ENCODE assay signal across 8 cellular contexts in the genomic region with DNA sequence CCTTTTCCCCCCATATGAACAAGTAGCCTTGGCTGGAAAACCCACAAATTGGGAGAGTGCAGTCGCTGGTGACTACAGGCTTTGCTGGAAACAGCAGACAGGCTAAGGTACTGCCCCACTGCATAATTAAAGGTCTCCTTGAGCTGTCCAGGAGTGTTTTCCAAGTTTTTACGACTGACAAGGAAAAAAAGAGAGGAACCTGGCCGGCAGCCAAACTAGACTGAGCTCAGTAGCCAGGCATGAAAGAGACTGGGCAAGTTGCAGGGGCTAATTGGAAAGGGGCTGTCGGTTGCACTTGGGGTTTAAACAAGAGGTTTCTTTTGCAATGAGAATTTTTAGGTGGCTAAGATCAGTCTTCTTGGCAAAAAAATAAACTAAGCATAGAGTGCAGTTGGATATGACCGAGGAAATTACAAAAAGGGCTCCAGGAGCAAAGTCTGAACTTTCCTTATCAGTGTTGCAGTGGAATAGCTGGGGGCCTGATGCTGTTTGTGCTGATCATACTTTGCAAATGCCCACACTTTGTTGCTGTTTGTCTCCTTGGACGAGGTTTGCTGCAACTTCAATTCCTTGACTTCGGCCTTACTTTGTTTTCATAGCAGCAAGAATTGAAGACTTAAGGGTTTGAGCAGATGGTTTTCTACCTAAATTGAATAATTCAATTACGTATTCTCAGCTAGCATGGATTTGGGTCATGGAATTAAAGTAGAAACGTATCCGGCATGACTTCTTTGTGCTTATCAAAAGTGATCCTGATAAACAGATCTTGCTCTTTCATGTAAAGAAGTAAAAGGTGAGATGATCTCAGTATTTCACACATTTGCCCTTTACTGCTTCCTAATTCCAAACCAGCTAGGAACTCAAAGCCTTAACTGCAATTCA. TPM values are rescaled to one million over a fixed set of nuclear protein-coding genes. Genes with fewer than 3 reads are reported as not detected.
A peak's percentile ranks its signal among the peaks of the same experiment; 100 is the strongest.
DNase-seq lines count a peak whose midpoint lies in the region; ATAC-seq, FAIRE-seq and TF ChIP-seq lines count a peak whose summit lies in the region.

No MANE protein-coding gene starts in this region.

- no peak overlapping the region for H2BK12ac ChIP-seq in H1 (ENCODE audit: low read depth, low read length)

- no peak for TF ChIP-seq EP300 in H1 (IDR thresholded peaks at IDR 0.05; ENCODE audit: borderline replicate concordance in 1 of 2, low read depth in 2 of 2, low read length in 2 of 2)

- H3K9me3 ChIP-seq in H1 (ENCODE audit: insufficient read depth in 2 of 2, low read depth in 1 of 2, low read length in 1 of 2), result no peaks in the 10 kb centered on the region

- WGBS in H1 (ENCODE audit: extremely low coverage in 1 of 2, insufficient coverage in 1 of 2, insufficient read length in 1 of 2, insufficient replicate concordance in 2 of 2, low coverage in 1 of 2, low lambda C conversion rate in 2 of 2, missing lambda C conversion rate in 1 of 2), 2 experiments, result 5% methylated on average over 10 of the region's 10 CpGs; no CpG with 5 or more reads in 1 of the 2 experiments
- WGBS in mesendoderm (ENCODE audit: extremely low coverage, insufficient coverage, low lambda C conversion rate), result no CpG with 5 or more reads among the region's 10 CpGs

- H3K23me2 ChIP-seq in H1 (ENCODE audit: low read depth, low read length), result peaks cover 7% of the 10 kb centered on the region

- H3K18ac ChIP-seq in H1 (ENCODE audit: extremely low read depth, low read length) (peak overlapping the region; percentile 76), mesendoderm (ENCODE audit: low read length) (peak overlapping the region; percentile 99)

- H3K4ac ChIP-seq in H1 (replicated peaks; ENCODE audit: insufficient read length, low read depth, low read length), result no peak overlapping the region
- H3K4ac ChIP-seq in mesendoderm (ENCODE audit: low read depth, low read length), result no peak overlapping the region

- H3K14ac ChIP-seq in H1 (ENCODE audit: insufficient read length), result no peak overlapping the region

- H3K9ac ChIP-seq in H1 (replicated peaks in 1 of 4; ENCODE audit: extremely low read depth in 1 of 4, low read depth in 3 of 4, low read length in 3 of 4) (peak overlapping the region; percentile 71 to 95 (median 88)), mesendoderm (ENCODE audit: low read length) (peak overlapping the region; percentile 80)

- FAIRE-seq in H1 (lab: Jason Lieb, UNC) (peak; percentile 24), urothelium cell line (lab: Jason Lieb, UNC) (no peak)

- H2AK5ac ChIP-seq in H1 (ENCODE audit: low read depth, low read length) (no peak overlapping the region), mesendoderm (ENCODE audit: low read length) (no peak overlapping the region)

- POLR2A ChIA-PET in H1 (lab: Charles Lee; ENCODE audit: partially characterized antibody), result interaction anchor here (0.7 to 4.2 kb wide), 21 partner anchors 8 to 320 kb away, joined by 3 to 62 read pairs (median 8); no protein-coding TSS in a partner anchor

- H3K4me2 ChIP-seq in H1 (ENCODE audit: insufficient read depth in 1 of 2, low read depth in 2 of 2, low read length in 2 of 2), result peak overlapping the region; percentile 61 to 78
- H3K4me2 ChIP-seq in mesendoderm (ENCODE audit: low read length), result peak overlapping the region; percentile 53

- H3K56ac ChIP-seq in H1 (replicated peaks; ENCODE audit: insufficient read length, low read depth, low read length), result peak overlapping the region; percentile 10
- peak overlapping the region; percentile 91 for H3K56ac ChIP-seq in mesendoderm (ENCODE audit: low read length)

- CTCF ChIA-PET in H1 (lab: Charles Lee; ENCODE audit: partially characterized antibody), result interaction anchor here (0.6 to 3.5 kb wide), 10 partner anchors 9 to 794 kb away, joined by 3 to 26 read pairs (median 4); no protein-coding TSS in a partner anchor

- TF ChIP-seq POLR2A in H1 (IDR thresholded peaks at IDR 0.05; ENCODE audit: control extremely low read depth in 1 of 2, low read depth in 2 of 2, low read length in 2 of 2), result peak in 1 of 2 experiments; percentile 55; a peak in 1 of 3 replicates

- H3K4me3 ChIP-seq in H1 (ENCODE audit: extremely low read depth in 1 of 4, insufficient read depth in 2 of 4, low read depth in 3 of 4, low read length in 4 of 4) (peak overlapping the region; percentile 85 to 97 (median 94)), mesendoderm (ENCODE audit: low read length) (peak overlapping the region; percentile 74)

- H4K20me1 ChIP-seq in H1 (replicated peaks in 1 of 2; ENCODE audit: control insufficient read depth in 1 of 2, insufficient read depth in 2 of 2, low read length in 2 of 2), result no peaks in the 10 kb centered on the region

- H3K23ac ChIP-seq in H1 (ENCODE audit: insufficient read length) (no peak overlapping the region), mesendoderm (ENCODE audit: low read length) (no peak overlapping the region)

- H2BK15ac ChIP-seq in H1 (ENCODE audit: low read length) (no peak overlapping the region), mesendoderm (replicated peaks; ENCODE audit: low read depth) (no peak overlapping the region)

- peak overlapping the region; percentile 95 for H3K27ac ChIP-seq in H1 (ENCODE audit: low read depth, low read length)
- H3K27ac ChIP-seq in mesendoderm (ENCODE audit: low read depth, low read length), result peak overlapping the region; percentile 85

- DNase-seq in DMS53 (lab: John Stamatoyannopoulos, UW) (peak; percentile 84), NCI-H69 (lab: John Stamatoyannopoulos, UW) (peak; percentile 93), H1 (ENCODE audit: low read depth in 1 of 2, low spot score in 2 of 2) (no peak), mesendoderm (peak; percentile 78), urothelium cell line (ENCODE audit: low spot score) (peak; percentile 46), NCI-H1694 treated with DMSO at 0.1 percent for 48 hours (lab: John Stamatoyannopoulos, UW) (no peak)

- H2BK20ac ChIP-seq in H1 (ENCODE audit: low read length), result no peak overlapping the region

- TF ChIP-seq CTCF in H1 (IDR thresholded peaks at IDR 0.05; ENCODE audit: control extremely low read depth in 1 of 3, insufficient read depth in 1 of 3, low read depth in 1 of 3, low read length in 3 of 3), result no peak

- peaks cover 0 to 13% (median 0%) of the 10 kb centered on the region in 4 experiments; a peak in 1 of 8 replicates for H3K36me3 ChIP-seq in H1 (ENCODE audit: control insufficient read depth in 2 of 4, insufficient read depth in 4 of 4, low read length in 3 of 4)
- no peaks in the 10 kb centered on the region for H3K36me3 ChIP-seq in mesendoderm (ENCODE audit: control insufficient read depth, insufficient read depth, low read length)

- H2BK120ac ChIP-seq in H1 (replicated peaks; ENCODE audit: low read depth, low read length) (peak overlapping the region; percentile 8), mesendoderm (ENCODE audit: low read depth, low read length) (peak overlapping the region; percentile 92)

- H4K8ac ChIP-seq in H1 (ENCODE audit: extremely low read depth, insufficient read depth, low read length) (no peak overlapping the region), mesendoderm (ENCODE audit: low read depth, low read length) (no peak overlapping the region)

- no peak for TF ChIP-seq RAD21 in H1 (IDR thresholded peaks at IDR 0.05 in 1 of 2, conservative IDR thresholded peaks at IDR 0.05 in 1 of 2; ENCODE audit: low read depth in 2 of 2, low read length in 2 of 2)

- H4K91ac ChIP-seq in H1 (replicated peaks; ENCODE audit: insufficient read length, low read length), result no peak overlapping the region

- H2BK5ac ChIP-seq in H1 (ENCODE audit: low read depth, low read length), result no peak overlapping the region; the same call in 1 of the 2 replicates
- peak overlapping the region; percentile 10 for H2BK5ac ChIP-seq in mesendoderm (ENCODE audit: low read length)

- no peak overlapping the region for H2AFZ ChIP-seq in H1 (ENCODE audit: low read length)

- ATAC-seq in HG02981 (IDR thresholded peaks at IDR 0.05; ENCODE audit: unreplicated experiment) (no peak), HG03175 (IDR thresholded peaks at IDR 0.05; ENCODE audit: unreplicated experiment) (no peak)

- H3K4me1 ChIP-seq in H1 (replicated peaks in 1 of 4; ENCODE audit: control insufficient read depth in 3 of 4, insufficient read depth in 4 of 4, low read length in 3 of 4) (peaks cover 0 to 4% (median 3%) of the 10 kb centered on the region in 4 experiments; a peak in 6 of 7 replicates), mesendoderm (ENCODE audit: control insufficient read depth, low read depth, low read length) (no peaks in the 10 kb centered on the region)

- peak overlapping the region; percentile 62 for H4K5ac ChIP-seq in H1 (ENCODE audit: insufficient read length, low read depth, low read length)
- H4K5ac ChIP-seq in mesendoderm (ENCODE audit: low read length), result no peak overlapping the region

- H3K27me3 ChIP-seq in H1 (replicated peaks in 1 of 4; ENCODE audit: control insufficient read depth in 3 of 4, extremely low read depth in 1 of 4, insufficient read depth in 3 of 4, low read length in 3 of 4), result no peaks in the 10 kb centered on the region
- no peaks in the 10 kb centered on the region for H3K27me3 ChIP-seq in mesendoderm (ENCODE audit: insufficient read depth, low read length, poor library complexity)

- H3K79me2 ChIP-seq in H1 (ENCODE audit: control insufficient read depth in 1 of 2, insufficient read depth in 2 of 2, low read length in 2 of 2) (peaks cover 15 to 90% of the 10 kb centered on the region in 2 experiments; a peak in 3 of 4 replicates), mesendoderm (ENCODE audit: control insufficient read depth, insufficient read depth, low read length) (peaks cover 36% of the 10 kb centered on the region)

- H3K79me1 ChIP-seq in H1 (ENCODE audit: low read depth, low read length) (no peaks in the 10 kb centered on the region), mesendoderm (ENCODE audit: low read length) (no peaks in the 10 kb centered on the region)

TF ChIP-seq in H1, 55 proteins besides CTCF, POLR2A, EP300 and RAD21 (continues in another document):
- TF ChIP-seq SAP30 (IDR thresholded peaks at IDR 0.05; ENCODE audit: insufficient read depth, insufficient replicate concordance, low read length), result peak; percentile 71

RNA-seq across cellular contexts. Expression of gene GULP1, which starts 2.2 kb away (rescaled TPM):
- total RNA-seq in H1 (2021; fragmentation: NEBNext Ultra II Directional; extraction: Animal tissue kit (Norgen Biotek cat#: 25700)), result 130 and 139 TPM in 2 replicates
- polyA plus RNA-seq in H1 (2011; rRNA removed), result 56.4 and 69.7 TPM in 2 replicates
- 69.1 TPM for polyA plus RNA-seq in H1 (2011; cell fraction: cytosol; rRNA removed)
- 80.6 TPM for polyA plus RNA-seq in H1 (2011; cell fraction: nucleus; rRNA removed)
- polyA plus RNA-seq in H1 (2012, experiment 1 of 2), result 64.6 to 96.2 TPM (median 88.8 TPM) in 4 replicates
- polyA plus RNA-seq in H1 (2012, experiment 2 of 2), result 8.6 TPM
- polyA plus RNA-seq in H1 (2013, experiment 1 of 2), result 131 TPM
- polyA plus RNA-seq in H1 (2013, experiment 2 of 2), result 136 TPM
- 101 and 170 TPM in 2 replicates for polyA minus RNA-seq in H1 (2011; rRNA and poly(A)+ RNA removed)
- 112 TPM for polyA minus RNA-seq in H1 (2011; cell fraction: cytosol; rRNA and poly(A)+ RNA removed)
- polyA minus RNA-seq in H1 (2011; cell fraction: nucleus; rRNA and poly(A)+ RNA removed), result 251 TPM
- polyA plus RNA-seq in mesendoderm (2013, experiment 1 of 2), result 69.6 TPM
- 72.0 TPM for polyA plus RNA-seq in mesendoderm (2013, experiment 2 of 2)

Comparison
In these comparisons a context has a peak if more than half of its experiments do, and no peak if none do; other contexts are left out.
1. DNase-seq: peak in DMS53 (single experiment), NCI-H69 (single experiment), mesendoderm (single experiment) and urothelium cell line (single experiment); none in H1 (0 of 2) and NCI-H1694 treated with DMSO at 0.1 percent for 48 hours (single experiment).